ENCODE assay signal across 27 cellular contexts in genomic region chr3:197168063-197168462, GRCh38.
A peak's percentile ranks its signal among the peaks of the same experiment; 100 is the strongest.
DNase-seq lines count a peak whose midpoint lies in the region; ATAC-seq and TF ChIP-seq lines count a peak whose summit lies in the region.
"Had no signal": no experiment of that assay in that cellular context is flagged by ENCODE, and none has a peak within 500 bp of the region (broad histone marks: within the 10 kb centered on the region; RNA-seq: fewer than 3 reads in every experiment).

No MANE protein-coding gene starts in this region.

- H3K9me3 ChIP-seq in GM23248 (ENCODE audit: low read depth) (no peaks in the 10 kb centered on the region), T-helper 17 cell (ENCODE audit: control insufficient read depth, low read length, poor library complexity, severe bottlenecking) (no peaks in the 10 kb centered on the region), parathyroid adenoma (ENCODE audit: control insufficient read depth, low read length) (no peaks in the 10 kb centered on the region)
- H3K9me3 ChIP-seq: body of pancreas, gastrocnemius medialis, lower lobe of right lung, prostate gland, right lobe of liver, tibial nerve had no signal

- H3K27me3 ChIP-seq in GM23248 (replicated peaks; ENCODE audit: insufficient read depth), result no peaks in the 10 kb centered on the region
- H3K27me3 ChIP-seq in parathyroid adenoma (ENCODE audit: control insufficient read depth, insufficient read depth, low read length), result no peaks in the 10 kb centered on the region
- H3K27me3 ChIP-seq: body of pancreas, gastrocnemius medialis, hepatocyte, right lobe of liver, tibial nerve had no signal

- H3K9me2 ChIP-seq in GM23248 (ENCODE audit: insufficient read depth), result no peaks in the 10 kb centered on the region

- no peaks in the 10 kb centered on the region for H4K20me1 ChIP-seq in GM23248 (ENCODE audit: insufficient read depth)

- H3K9ac ChIP-seq in GM23248, result no peak overlapping the region
- H3K9ac ChIP-seq in parathyroid adenoma, result no peak overlapping the region

- H3K9me3 Mint-ChIP-seq in glutamatergic neuron (ENCODE audit: unreplicated experiment), result peaks cover 2% of the 10 kb centered on the region
- H3K9me3 Mint-ChIP-seq: CD8-positive, alpha-beta memory T cell had no signal

- H3K4me2 ChIP-seq in GM23248 (ENCODE audit: unreplicated experiment) (no peak overlapping the region), parathyroid adenoma (ENCODE audit: low read length) (no peak overlapping the region)
- H3K4me2 ChIP-seq: hepatocyte had no signal

- 0 out of 2 replicates have a peak overlapping the region, but pooled peaks have one; percentile 0 for H3K27ac ChIP-seq in GM23248
- H3K27ac ChIP-seq in parathyroid adenoma, result peak overlapping the region; percentile 5
- H3K27ac ChIP-seq: body of pancreas, gastrocnemius medialis, hepatocyte, lower lobe of right lung, prostate gland, right lobe of liver, tibial nerve had no signal

- H3K4me1 Mint-ChIP-seq in T-helper 17 cell (peaks cover 35% of the 10 kb centered on the region), glutamatergic neuron (ENCODE audit: low read depth, unreplicated experiment) (peaks cover 7% of the 10 kb centered on the region)

- DNase-seq in GM23248 (no peak), T-helper 17 cell (no peak), glutamatergic neuron (no peak), NCI-H524 treated with DMSO at 0.1 percent for 48 hours (lab: John Stamatoyannopoulos, UW) (no peak), superior temporal gyrus (ENCODE audit: extremely low spot score) (no peak)
- DNase-seq in activated naive CD4-positive, alpha-beta T cell treated with anti-CD3 and anti-CD28 coated beads, Interleukin-2, amount 50 U/mL, for 16 hours, result no peak
- DNase-seq: activated CD4-positive, alpha-beta T cell treated with anti-CD3 and anti-CD28 coated beads, Interleukin-2, amount 50 U/mL, for 1 hour; activated CD4-positive, CD25-positive, alpha-beta regulatory T cell; activated CD8-positive, alpha-beta memory T cell treated with anti-CD3 and anti-CD28 coated beads, Interleukin-2, amount 10 ng/mL, durations not matched to agents 7 days and 5 days; activated naive CD4-positive, alpha-beta T cell treated with Interleukin-2 at 50 U/mL for 16 hours; body of pancreas; CD8-positive, alpha-beta memory T cell; gastrocnemius medialis; H7; lower lobe of right lung; NCI-H2029; right lobe of liver; stimulated activated CD4-positive, alpha-beta T cell treated with anti-CD3 and anti-CD28 coated beads, Interleukin-12 subunit alpha, Interleukin-12 subunit beta, amount 100 ng/mL, for 4 hours; stimulated activated CD4-positive, alpha-beta T cell treated with anti-CD3 and anti-CD28 coated beads, Interleukin-2, amount 100 ng/mL, for 48 hours; T1000 had no signal

- WGBS in GM23248 (ENCODE audit: low coverage in 1 of 2, low lambda C conversion rate in 2 of 2, missing lambda C conversion rate in 2 of 2), 2 experiments, result 88 to 89% methylated on average over 4 of the region's 4 CpGs

- H2AFZ ChIP-seq in GM23248 (no peak overlapping the region), parathyroid adenoma (no peak overlapping the region)
- H2AFZ ChIP-seq: hepatocyte had no signal

- H3F3A ChIP-seq in GM23248 (ENCODE audit: insufficient read depth), result peaks cover 5% of the 10 kb centered on the region; the same call in 1 of the 2 replicates

- H3K79me2 ChIP-seq in GM23248 (ENCODE audit: insufficient read depth) (peaks cover 58% of the 10 kb centered on the region), parathyroid adenoma (peaks cover 7% of the 10 kb centered on the region)

- H3K4me3 Mint-ChIP-seq in T-helper 17 cell (no peak overlapping the region), glutamatergic neuron (ENCODE audit: unreplicated experiment) (no peak overlapping the region)
- H3K4me3 Mint-ChIP-seq: activated CD8-positive, alpha-beta memory T cell treated with anti-CD3 and anti-CD28 coated beads, Interleukin-2, amount 10 ng/mL, durations not matched to agents 7 days and 5 days; CD8-positive, alpha-beta memory T cell had no signal

- no peak for ATAC-seq in T-helper 17 cell
- ATAC-seq in HG03139 (IDR thresholded peaks at IDR 0.05; ENCODE audit: unreplicated experiment), result no peak
- ATAC-seq: activated CD8-positive, alpha-beta memory T cell treated with anti-CD3 and anti-CD28 coated beads, Interleukin-2, amount 10 ng/mL, durations not matched to agents 7 days and 5 days; body of pancreas; gastrocnemius medialis; HepG2; lower lobe of right lung; right lobe of liver; Right ventricle myocardium inferior had no signal

- H3K27ac Mint-ChIP-seq in T-helper 17 cell (peak overlapping the region; percentile 93), glutamatergic neuron (ENCODE audit: unreplicated experiment) (peak overlapping the region; percentile 10)
- H3K27ac Mint-ChIP-seq: activated CD8-positive, alpha-beta memory T cell treated with anti-CD3 and anti-CD28 coated beads, Interleukin-2, amount 10 ng/mL, durations not matched to agents 7 days and 5 days had no signal

- no peaks in the 10 kb centered on the region for H3K36me3 ChIP-seq in GM23248 (ENCODE audit: low read depth)
- H3K36me3 ChIP-seq in parathyroid adenoma (ENCODE audit: control insufficient read depth, insufficient read depth, low read length), result no peaks in the 10 kb centered on the region
- H3K36me3 ChIP-seq: gastrocnemius medialis, lower lobe of right lung, prostate gland, right lobe of liver, tibial nerve had no signal

- no peak overlapping the region for H3K4me3 ChIP-seq in GM23248
- H3K4me3 ChIP-seq in parathyroid adenoma (ENCODE audit: low read depth, low read length), result no peak overlapping the region
- H3K4me3 ChIP-seq: body of pancreas, gastrocnemius medialis, hepatocyte, lower lobe of right lung, prostate gland, right lobe of liver, tibial nerve had no signal

- in situ Hi-C loops in GM23248 (cut with MboI), result no loop called here

- TF ChIP-seq CTCF in glutamatergic neuron (IDR thresholded peaks at IDR 0.05; ENCODE audit: partially characterized antibody, unreplicated experiment) (no peak), parathyroid adenoma (IDR thresholded peaks at IDR 0.05) (no peak)

- H3K4me1 ChIP-seq in GM23248 (ENCODE audit: insufficient read depth) (peaks cover 9% of the 10 kb centered on the region), parathyroid adenoma (peaks cover 5% of the 10 kb centered on the region)
- H3K4me1 ChIP-seq: body of pancreas, gastrocnemius medialis, lower lobe of right lung, prostate gland, right lobe of liver had no signal

- H3K27me3 Mint-ChIP-seq in T-helper 17 cell (no peaks in the 10 kb centered on the region), glutamatergic neuron (ENCODE audit: unreplicated experiment) (peaks cover 2% of the 10 kb centered on the region)
- H3K27me3 Mint-ChIP-seq: activated CD8-positive, alpha-beta memory T cell treated with anti-CD3 and anti-CD28 coated beads, Interleukin-2, amount 10 ng/mL, durations not matched to agents 7 days and 5 days; CD8-positive, alpha-beta memory T cell had no signal

- peaks cover 6% of the 10 kb centered on the region for H3K36me3 Mint-ChIP-seq in T-helper 17 cell (ENCODE audit: low read depth)
- H3K36me3 Mint-ChIP-seq in glutamatergic neuron (ENCODE audit: unreplicated experiment), result peaks cover 3% of the 10 kb centered on the region
